ENCODE assay signal across 10 cellular contexts in the genomic region with DNA sequence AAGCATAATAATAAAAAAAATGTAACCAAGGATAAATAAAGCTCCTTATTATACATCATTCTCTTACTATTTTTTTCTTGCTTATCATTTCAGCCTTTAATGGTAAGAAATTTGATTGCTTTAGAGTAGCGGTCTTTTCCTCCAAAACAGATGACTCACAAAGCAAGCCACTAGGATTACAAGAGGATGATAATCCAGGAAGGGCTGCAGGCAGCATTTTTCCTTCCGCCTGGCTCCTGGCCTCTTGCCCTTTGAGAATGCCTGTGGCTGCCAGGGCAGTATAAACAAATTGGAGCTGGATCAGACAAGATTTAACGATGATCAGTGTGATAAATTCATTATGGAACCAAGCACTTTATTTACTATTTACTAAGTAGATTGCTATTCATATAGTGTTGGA. TPM values are rescaled to one million over a fixed set of nuclear protein-coding genes. Genes with fewer than 3 reads are reported as not detected.
DNase-seq lines count a peak whose midpoint lies in the region; TF ChIP-seq lines count a peak whose summit lies in the region.
"Had no signal": no experiment of that assay in that cellular context is flagged by ENCODE, and none has a peak within 500 bp of the region (broad histone marks: within the 10 kb centered on the region; RNA-seq: fewer than 3 reads in every experiment).

No MANE protein-coding gene starts in this region.

- H3K4me1 ChIP-seq in ascending aorta = peaks cover 3 to 5% of the 10 kb centered on the region in 2 donors
- H3K4me1 ChIP-seq in hepatocyte (ENCODE audit: insufficient read depth) = no peaks in the 10 kb centered on the region

- no peak overlapping the region for H2AFZ ChIP-seq in hepatocyte
- H2AFZ ChIP-seq: GM23338 had no signal

- peak; percentile 71 for DNase-seq in A172 (ENCODE audit: low spot score)
- DNase-seq in HT1080 (ENCODE audit: low read depth) = peak; percentile 91
- DNase-seq in ascending aorta (ENCODE audit: low spot score in 2 of 2) = peak in 1 of 2 donors; percentile 73
- peak; percentile 30 for DNase-seq in hepatocyte (ENCODE audit: low spot score)
- DNase-seq in NOMO-1 treated with DMSO at 0.1 percent for 48 hours (lab: John Stamatoyannopoulos, UW; ENCODE audit: unreplicated experiment) = no peak
- no peak for DNase-seq in activated CD8-positive, alpha-beta memory T cell treated with anti-CD3 and anti-CD28 coated beads for 24 hours
- no peak for DNase-seq in NCI-H345 (lab: John Stamatoyannopoulos, UW)
- no peak for DNase-seq in GM20000 (ENCODE audit: low spot score)
- DNase-seq: 8988T had no signal

- TF ChIP-seq CTCF in ascending aorta (IDR thresholded peaks at IDR 0.05) (no peak), hepatocyte (IDR thresholded peaks at IDR 0.05; ENCODE audit: poor library complexity) (no peak), GM20000 (IDR thresholded peaks at IDR 0.05; ENCODE audit: extremely low read depth, missing control alignments) (no peak)

- H3K36me3 ChIP-seq in ascending aorta = no peaks in the 10 kb centered on the region
- no peaks in the 10 kb centered on the region for H3K36me3 ChIP-seq in hepatocyte (replicated peaks; ENCODE audit: insufficient read depth, low read depth)

- H3K9me2 ChIP-seq in hepatocyte (replicated peaks; ENCODE audit: insufficient read depth) = no peaks in the 10 kb centered on the region

- 33% methylated on average over 3 of the region's 3 CpGs for WGBS in hepatocyte (ENCODE audit: low lambda C conversion rate, missing lambda C conversion rate)

- intact Hi-C loops in ascending aorta (cut with DNase I) = no loop called here

- no peak overlapping the region for H3K4me2 ChIP-seq in hepatocyte
- H3K4me2 ChIP-seq: GM23338 had no signal

- H3K4me3 ChIP-seq in ascending aorta (no peak overlapping the region), hepatocyte (no peak overlapping the region)
- H3K4me3 ChIP-seq: GM23338 had no signal

- no peaks in the 10 kb centered on the region for H3K79me2 ChIP-seq in hepatocyte

- no peaks in the 10 kb centered on the region for H3K9me3 ChIP-seq in ascending aorta
- H3K9me3 ChIP-seq in hepatocyte (ENCODE audit: low read depth) = no peaks in the 10 kb centered on the region

- no peaks in the 10 kb centered on the region for H4K20me1 ChIP-seq in hepatocyte (ENCODE audit: insufficient read depth, poor library complexity, severe bottlenecking)

- H3K27me3 ChIP-seq in ascending aorta (no peaks in the 10 kb centered on the region), hepatocyte (no peaks in the 10 kb centered on the region)

- H3K27ac ChIP-seq in ascending aorta = peak overlapping the region; percentile 37 to 48
- no peak overlapping the region for H3K27ac ChIP-seq in hepatocyte

RNA-seq across cellular contexts. Expression of a gene that starts 9.7 kb away (rescaled TPM):
- total RNA-seq in A172 (2014; rRNA removed; shearing (Covaris generic)) = 9.7 and 9.8 TPM in 2 replicates
- 10.7 and 15.7 TPM in 2 replicates for total RNA-seq in HT1080 (2014; rRNA removed; shearing (Covaris generic))
- polyA plus RNA-seq in HT1080 (2015; cell fraction: cytosol; rRNA removed) = 16.9 and 21.4 TPM in 2 replicates
- polyA plus RNA-seq in HT1080 (2015; cell fraction: nucleus; rRNA removed) = 19.8 and 21.5 TPM in 2 replicates
- total RNA-seq in ascending aorta (9.4 TPM), hepatocyte (25.6 and 31.0 TPM in 2 replicates)
- polyA plus RNA-seq in hepatocyte = 10.8 and 13.1 TPM in 2 replicates

Comparison
In these comparisons a context has a peak if more than half of its experiments do, and no peak if none do; other contexts are left out.
1. DNase-seq: peak in A172 (single experiment), HT1080 (single experiment) and hepatocyte (single experiment); none in NOMO-1 treated with DMSO at 0.1 percent for 48 hours (single experiment), activated CD8-positive, alpha-beta memory T cell treated with anti-CD3 and anti-CD28 coated beads for 24 hours (single experiment), NCI-H345 (single experiment) and GM20000 (single experiment).